ENCODE assay signal across 1 cellular context in the genomic region with DNA sequence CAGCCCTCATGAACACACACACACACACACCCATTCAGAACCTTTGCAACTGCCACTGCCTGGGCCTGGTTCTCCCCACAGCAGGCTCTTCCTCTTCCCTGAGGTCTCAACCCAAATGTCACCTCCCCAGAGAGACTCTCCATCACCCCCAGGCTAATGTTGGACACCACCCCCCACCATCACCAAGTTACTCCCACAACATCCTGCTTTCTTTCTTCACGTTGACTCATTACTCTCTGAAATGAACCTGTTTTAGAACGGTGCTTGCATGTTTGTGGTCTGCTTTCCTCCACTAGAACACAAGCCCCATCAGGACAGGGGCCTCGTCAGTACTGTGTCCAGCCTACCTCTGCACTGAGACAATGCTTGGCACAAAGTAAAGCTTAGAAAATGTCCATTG.
TF ChIP-seq lines count a peak whose summit lies in the region.

No MANE protein-coding gene starts in this region.

TF ChIP-seq in HepG2, 621 proteins besides CTCF, POLR2A, EP300 and RAD21 (continued from another document):
- no peak for TF ChIP-seq ZNF773 (CRISPR knock-in tag; IDR thresholded peaks at IDR 0.05; ENCODE audit: borderline replicate concordance)
- TF ChIP-seq EZH2 (conservative IDR thresholded peaks at IDR 0.05; ENCODE audit: low read depth, low read length), result no peak
- TF ChIP-seq PTBP1 (IDR thresholded peaks at IDR 0.05; ENCODE audit: low read depth, low read length, poor library complexity, severe bottlenecking), result no peak
- no peak for TF ChIP-seq SNRNP70 (IDR thresholded peaks at IDR 0.05; ENCODE audit: low read depth, low read length)
- TF ChIP-seq TP53 (CRISPR knock-in tag; conservative IDR thresholded peaks at IDR 0.05), result no peak
- TF ChIP-seq, protein P1, sequence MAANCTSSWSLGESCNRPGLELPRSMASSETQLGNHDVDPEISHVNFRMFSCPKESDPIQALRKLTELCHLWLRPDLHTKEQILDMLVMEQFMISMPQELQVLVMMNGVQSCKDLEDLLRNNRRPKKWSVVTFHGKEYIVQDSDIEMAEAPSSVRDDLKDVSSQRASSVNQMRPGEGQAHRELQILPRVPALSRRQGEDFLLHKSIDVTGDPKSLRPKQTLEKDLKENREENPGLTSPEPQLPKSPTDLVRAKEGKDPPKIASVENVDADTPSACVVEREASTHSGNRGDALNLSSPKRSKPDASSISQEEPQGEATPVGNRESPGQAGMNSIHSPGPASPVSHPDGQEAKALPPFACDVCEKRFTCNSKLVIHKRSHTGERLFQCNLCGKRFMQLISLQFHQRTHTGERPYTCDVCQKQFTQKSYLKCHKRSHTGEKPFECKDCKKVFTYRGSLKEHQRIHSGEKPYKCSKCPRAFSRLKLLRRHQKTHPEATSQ (CRISPR knock-in tag; IDR thresholded peaks at IDR 0.05; ENCODE audit: borderline replicate concordance), result no peak
- TF ChIP-seq ZNF468 (CRISPR knock-in tag; IDR thresholded peaks at IDR 0.05), result no peak
- no peak for TF ChIP-seq ELF3 (CRISPR knock-in tag; IDR thresholded peaks at IDR 0.05)
- TF ChIP-seq MAFG (CRISPR knock-in tag; IDR thresholded peaks at IDR 0.05), result no peak
- TF ChIP-seq RORA (CRISPR knock-in tag; IDR thresholded peaks at IDR 0.05), result no peak
TF ChIP-seq in HepG2: peak in this region for 0.
